14 cellular contexts compared by ENCODE assay signal in the genomic region with DNA sequence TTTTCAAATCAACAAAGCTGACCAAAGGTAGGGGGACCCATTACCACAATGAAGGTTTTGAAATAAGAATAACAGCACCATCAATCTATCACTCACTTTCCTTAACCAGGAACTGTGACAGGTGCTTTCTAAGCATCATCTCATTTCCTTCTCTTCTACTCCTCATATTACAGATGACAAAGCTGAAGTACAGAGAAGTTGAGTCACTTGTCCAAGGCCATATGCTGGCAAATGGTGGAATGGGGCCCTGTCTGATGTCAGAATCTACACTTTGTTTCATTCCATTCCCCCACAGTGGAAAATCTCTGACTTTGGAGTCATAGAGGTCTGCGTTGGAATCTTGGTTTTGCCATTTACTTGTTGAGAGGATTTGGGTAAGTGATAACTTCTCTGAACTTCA.
DNase-seq lines count a peak whose midpoint lies in the region; ATAC-seq lines count a peak whose summit lies in the region.
"Had no signal": no experiment of that assay in that cellular context is flagged by ENCODE, and none has a peak within 500 bp of the region (broad histone marks: within the 10 kb centered on the region; RNA-seq: fewer than 3 reads in every experiment).

No MANE protein-coding gene starts in this region.

- no peaks in the 10 kb centered on the region for H3K27me3 Mint-ChIP-seq in activated naive CD8-positive, alpha-beta T cell treated with anti-CD3 and anti-CD28 coated beads, Interleukin-2, amount 50 U/mL, for 24 hours

- DNase-seq in A172 (ENCODE audit: low spot score), result peak; percentile 13
- DNase-seq in ELR (ENCODE audit: low read depth), result peak; percentile 38
- DNase-seq in RKO (ENCODE audit: low spot score), result peak; percentile 9
- DNase-seq in kidney tubule cell (ENCODE audit: low spot score), result peak; percentile 48
- no peak for DNase-seq in activated naive CD8-positive, alpha-beta T cell treated with anti-CD3 and anti-CD28 coated beads, Interleukin-2, amount 50 U/mL, for 24 hours
- no peak for DNase-seq in NCI-H146 (lab: John Stamatoyannopoulos, UW)
- DNase-seq in stimulated activated naive CD4-positive, alpha-beta T cell treated with Interleukin-2 at 50 U/mL for 16 hours (lab: John Stamatoyannopoulos, UW), result no peak
- DNase-seq: BE2C; CD4-positive, alpha-beta memory T cell; DND-41; IMR-90; KBM-7 had no signal

- H3K4me3 Mint-ChIP-seq in activated naive CD8-positive, alpha-beta T cell treated with anti-CD3 and anti-CD28 coated beads, Interleukin-2, amount 50 U/mL, for 24 hours, result no peak overlapping the region
- H3K4me3 Mint-ChIP-seq: CD4-positive, alpha-beta memory T cell had no signal

- H3K4me1 Mint-ChIP-seq in activated naive CD8-positive, alpha-beta T cell treated with anti-CD3 and anti-CD28 coated beads, Interleukin-2, amount 50 U/mL, for 24 hours, result no peaks in the 10 kb centered on the region
- H3K4me1 Mint-ChIP-seq: CD4-positive, alpha-beta memory T cell had no signal

- no peaks in the 10 kb centered on the region for H3K9me3 Mint-ChIP-seq in activated naive CD8-positive, alpha-beta T cell treated with anti-CD3 and anti-CD28 coated beads, Interleukin-2, amount 50 U/mL, for 24 hours
- H3K9me3 Mint-ChIP-seq: CD4-positive, alpha-beta memory T cell had no signal

- no peak overlapping the region for H3K27ac Mint-ChIP-seq in activated naive CD8-positive, alpha-beta T cell treated with anti-CD3 and anti-CD28 coated beads, Interleukin-2, amount 50 U/mL, for 24 hours
- H3K27ac Mint-ChIP-seq: CD4-positive, alpha-beta memory T cell had no signal

- ATAC-seq in activated naive CD8-positive, alpha-beta T cell treated with anti-CD3 and anti-CD28 coated beads, Interleukin-2, amount 50 U/mL, for 24 hours, result no peak
- no peak for ATAC-seq in HG02678 (IDR thresholded peaks at IDR 0.05; ENCODE audit: unreplicated experiment)
- ATAC-seq: HCT116 had no signal

- no peaks in the 10 kb centered on the region for H3K36me3 Mint-ChIP-seq in activated naive CD8-positive, alpha-beta T cell treated with anti-CD3 and anti-CD28 coated beads, Interleukin-2, amount 50 U/mL, for 24 hours (ENCODE audit: low read depth)
- H3K36me3 Mint-ChIP-seq: CD4-positive, alpha-beta memory T cell had no signal

Comparison
In these comparisons a context has a peak if more than half of its experiments do, and no peak if none do; other contexts are left out.
1. DNase-seq: peak in A172 (single experiment), ELR (single experiment), RKO (single experiment) and kidney tubule cell (single experiment); none in activated naive CD8-positive, alpha-beta T cell treated with anti-CD3 and anti-CD28 coated beads, Interleukin-2, amount 50 U/mL, for 24 hours (single experiment), NCI-H146 (single experiment) and stimulated activated naive CD4-positive, alpha-beta T cell treated with Interleukin-2 at 50 U/mL for 16 hours (single experiment).